18 cellular contexts compared by ENCODE assay signal in genomic region chr2:25473131-25473530, GRCh38.
"Had no signal": no experiment of that assay in that cellular context is flagged by ENCODE, and none has a peak within 500 bp of the region (broad histone marks: within the 10 kb centered on the region; RNA-seq: fewer than 3 reads in every experiment).

No MANE protein-coding gene starts in this region.

- H3K4me1 Mint-ChIP-seq: activated B cell treated with CpG ODN at 0.5 μM for 24 hours; stimulated activated memory B cell treated with anti-CD40 and anti-IgM and Interleukin-4, amounts not matched to agents 10 μg/mL and 1 μg/mL and 100 μg/mL, for 72 hours had no signal

- H3K9me2 ChIP-seq: SK-N-SH had no signal

- H3K4me3 ChIP-seq: pancreas, sigmoid colon, uterus had no signal

- H3K27me3 Mint-ChIP-seq: activated B cell treated with CpG ODN at 0.5 μM for 24 hours; activated CD4-positive, alpha-beta memory T cell treated with anti-CD3 and anti-CD28 coated beads for 36 hours; activated naive CD8-positive, alpha-beta T cell; memory B cell; naive thymus-derived CD8-positive, alpha-beta T cell; stimulated activated memory B cell treated with anti-CD40 and anti-IgM and Interleukin-4, amounts not matched to agents 10 μg/mL and 1 μg/mL and 100 μg/mL, for 72 hours had no signal

- H3K27ac ChIP-seq: brain microvascular endothelial cell, pancreas, sigmoid colon, uterus had no signal

- ATAC-seq: esophagus mucosa; naive thymus-derived CD8-positive, alpha-beta T cell; stimulated activated memory B cell treated with anti-CD40 and anti-IgM and Interleukin-4, amounts not matched to agents 10 μg/mL and 1 μg/mL and 100 μg/mL, for 72 hours had no signal

- H3K4me3 Mint-ChIP-seq: activated B cell treated with CpG ODN at 0.5 μM for 24 hours; activated CD4-positive, alpha-beta memory T cell treated with anti-CD3 and anti-CD28 coated beads for 36 hours; activated naive CD8-positive, alpha-beta T cell; memory B cell; naive thymus-derived CD8-positive, alpha-beta T cell; stimulated activated memory B cell treated with anti-CD40 and anti-IgM and Interleukin-4, amounts not matched to agents 10 μg/mL and 1 μg/mL and 100 μg/mL, for 72 hours had no signal

- H3K4me1 ChIP-seq: pancreas, sigmoid colon, uterus had no signal

- H3K27ac Mint-ChIP-seq: activated B cell treated with CpG ODN at 0.5 μM for 24 hours; activated CD4-positive, alpha-beta memory T cell treated with anti-CD3 and anti-CD28 coated beads for 36 hours; activated naive CD8-positive, alpha-beta T cell; memory B cell; naive thymus-derived CD8-positive, alpha-beta T cell; stimulated activated memory B cell treated with anti-CD40 and anti-IgM and Interleukin-4, amounts not matched to agents 10 μg/mL and 1 μg/mL and 100 μg/mL, for 72 hours had no signal

- DNase-seq: activated B cell treated with CpG ODN at 0.5 μM for 24 hours; activated CD4-positive, alpha-beta memory T cell treated with anti-CD3 and anti-CD28 coated beads for 36 hours; activated CD4-positive, alpha-beta T cell treated with anti-CD3 and anti-CD28 coated beads for 4 hours; activated T-cell treated with anti-CD3 and anti-CD28 coated beads for 4 hours; anterior cingulate cortex; brain microvascular endothelial cell; cortex of kidney; naive thymus-derived CD8-positive, alpha-beta T cell; pancreas; sigmoid colon; SK-N-SH; stimulated activated CD4-positive, alpha-beta T cell treated with anti-CD3 and anti-CD28 coated beads, Interleukin-4, amount 100 ng/mL, for 24 hours; T-helper 9 cell; uterus had no signal

- H3K9me3 ChIP-seq: pancreas, uterus had no signal

- H3K4me2 ChIP-seq: SK-N-SH had no signal

- H3K36me3 ChIP-seq: brain microvascular endothelial cell, pancreas, sigmoid colon, uterus had no signal

- H3K27me3 ChIP-seq: brain microvascular endothelial cell, pancreas, sigmoid colon, uterus had no signal
